Comparison of ENCODE assay signal across 2 cellular contexts in genomic region chr7:154060551-154060950, GRCh38. TPM values are rescaled to one million over a fixed set of nuclear protein-coding genes. Genes with fewer than 3 reads are reported as not detected.
"Had no signal": no experiment of that assay in that cellular context is flagged by ENCODE, and none has a peak within 500 bp of the region (broad histone marks: within the 10 kb centered on the region; RNA-seq: fewer than 3 reads in every experiment).

No MANE protein-coding gene starts in this region.

RNA-seq across cellular contexts. Expression of gene DPP6, which starts 8.4 kb away (rescaled TPM):
- total RNA-seq: thoracic aorta, ureter had no signal
